ENCODE assay signal across 31 cellular contexts in genomic region chr1:52328615-52329014, GRCh38.
"Had no signal": no experiment of that assay in that cellular context is flagged by ENCODE, and none has a peak within 500 bp of the region (broad histone marks: within the 10 kb centered on the region; RNA-seq: fewer than 3 reads in every experiment).

No MANE protein-coding gene starts in this region.

- ATAC-seq: esophagus mucosa; left lung; lower lobe of right lung; naive thymus-derived CD8-positive, alpha-beta T cell; pancreas; stimulated activated effector memory CD8-positive, alpha-beta T cell treated with anti-CD3 and anti-CD28 coated beads, Interleukin-12 subunit alpha, Interleukin-12 subunit beta, amount 100 ng/mL, for 72 hours; stimulated activated naive CD8-positive, alpha-beta T cell treated with anti-CD3 and anti-CD28 coated beads, Interleukin-15, amount 100 ng/mL, for 72 hours had no signal

- DNase-seq: activated CD4-positive, alpha-beta T cell treated with anti-CD3 and anti-CD28 coated beads for 48 hours; activated CD4-positive, alpha-beta T cell treated with anti-CD3 and anti-CD28 coated beads, Interleukin-2, amount 50 U/mL, for 48 hours; activated CD4-positive, CD25-positive, alpha-beta regulatory T cell; activated CD8-positive, alpha-beta memory T cell treated with anti-CD3 and anti-CD28 coated beads for 24 hours; activated effector memory CD4-positive, alpha-beta T cell treated with Interleukin-2 at 50 U/mL for 16 hours; activated naive CD4-positive, alpha-beta T cell treated with Interleukin-2 at 50 U/mL for 16 hours; adrenal gland; aorta; brain microvascular endothelial cell; caudate nucleus; foreskin fibroblast; head of caudate nucleus; hypothalamus; left lung; lower lobe of right lung; mesenchymal stem cell; naive thymus-derived CD8-positive, alpha-beta T cell; nucleus accumbens; pancreas; sigmoid colon; small intestine; stimulated activated CD4-positive, alpha-beta T cell treated with anti-CD3 and anti-CD28 coated beads, Interleukin-4, amount 100 ng/mL, for 24 hours; stimulated activated naive CD8-positive, alpha-beta T cell treated with anti-CD3 and anti-CD28 coated beads, Interleukin-15, amount 100 ng/mL, for 72 hours; substantia nigra; thyroid gland; upper lobe of left lung had no signal

- H3K27ac ChIP-seq: adrenal gland, brain microvascular endothelial cell, left lung, lower lobe of right lung, pancreas, prostate gland, sigmoid colon, thyroid gland, upper lobe of left lung, vagina had no signal

- H3K9me3 ChIP-seq: adrenal gland, left lung, lower lobe of right lung, pancreas, prostate gland, sigmoid colon, thyroid gland, upper lobe of left lung, vagina had no signal

- H3K27me3 ChIP-seq: adrenal gland, brain microvascular endothelial cell, left lung, pancreas, sigmoid colon, thyroid gland, upper lobe of left lung, vagina had no signal

- H3K4me1 ChIP-seq: left lung, lower lobe of right lung, pancreas, prostate gland, sigmoid colon, thyroid gland, upper lobe of left lung, vagina had no signal

- FAIRE-seq: endothelial cell of umbilical vein, pancreas, small intestine had no signal

- H3K4me3 ChIP-seq: adrenal gland, left lung, lower lobe of right lung, pancreas, prostate gland, sigmoid colon, thyroid gland, upper lobe of left lung, vagina had no signal

- H3K36me3 ChIP-seq: adrenal gland, brain microvascular endothelial cell, left lung, pancreas, prostate gland, thyroid gland had no signal
